2 cellular contexts compared by ENCODE assay signal in genomic region chr3:81301230-81301629, GRCh38.
TF ChIP-seq lines count a peak whose summit lies in the region.

No MANE protein-coding gene starts in this region.

TF ChIP-seq in HepG2, 621 proteins besides CTCF, POLR2A, EP300 and RAD21 (continued from another document):
- no peak for TF ChIP-seq ZNF646 (CRISPR knock-in tag; IDR thresholded peaks at IDR 0.05)
- no peak for TF ChIP-seq ZMAT5 (CRISPR knock-in tag; IDR thresholded peaks at IDR 0.05; ENCODE audit: borderline replicate concordance, low read depth)
- no peak for TF ChIP-seq ZNF709 (CRISPR knock-in tag; IDR thresholded peaks at IDR 0.05)
- TF ChIP-seq ZNF326 (CRISPR knock-in tag; IDR thresholded peaks at IDR 0.05; ENCODE audit: borderline replicate concordance): no peak
- TF ChIP-seq ZNF746 (CRISPR knock-in tag; IDR thresholded peaks at IDR 0.05): no peak
- TF ChIP-seq MTF2 (CRISPR knock-in tag; IDR thresholded peaks at IDR 0.05; ENCODE audit: borderline replicate concordance): no peak
- TF ChIP-seq GABPA (IDR thresholded peaks at IDR 0.05; ENCODE audit: low read depth, low read length): no peak
- TF ChIP-seq GABPA (CRISPR knock-in tag; IDR thresholded peaks at IDR 0.05; ENCODE audit: low read depth): no peak
TF ChIP-seq in HepG2: peak in this region for 0.

TF ChIP-seq in SK-N-SH treated with all-trans-retinoic acid at 6 μM for 48 hours, 23 proteins besides CTCF, POLR2A, EP300 and RAD21 (continued from another document):
- TF ChIP-seq POU6F1 (CRISPR knock-in tag; IDR thresholded peaks at IDR 0.05; ENCODE audit: borderline replicate concordance, low read depth): no peak
- no peak for TF ChIP-seq CREB5 (CRISPR knock-in tag; IDR thresholded peaks at IDR 0.05; ENCODE audit: low read depth)
